15 cellular contexts compared by ENCODE assay signal in genomic region chr16:72284042-72284789, GRCh38.
"Had no signal": no experiment of that assay in that cellular context is flagged by ENCODE, and none has a peak within 500 bp of the region (broad histone marks: within the 10 kb centered on the region; RNA-seq: fewer than 3 reads in every experiment).

No MANE protein-coding gene starts in this region.

- H3K9me3 ChIP-seq: body of pancreas, esophagus muscularis mucosa, prostate gland, right lobe of liver had no signal

- DNase-seq: activated CD4-positive, alpha-beta T cell treated with anti-CD3 and anti-CD28 coated beads, Interleukin-2, amount 10 ng/mL, durations not matched to agents 7 days and 5 days; activated CD4-positive, CD25-positive, alpha-beta regulatory T cell; activated naive CD4-positive, alpha-beta T cell treated with anti-CD3 and anti-CD28 coated beads, Interleukin-2, amount 50 U/mL, for 16 hours; amniotic stem cell; body of pancreas; cerebellar nuclear complex; foreskin fibroblast; immature natural killer cell; left colon; right lobe of liver; stimulated activated CD4-positive, alpha-beta T cell treated with anti-CD3 and anti-CD28 coated beads, Interleukin-2, amount 100 ng/mL, for 24 hours; stimulated activated naive CD4-positive, alpha-beta T cell had no signal

- H3K27me3 ChIP-seq: body of pancreas, esophagus muscularis mucosa, right lobe of liver had no signal

- H3K4me1 ChIP-seq: body of pancreas, esophagus muscularis mucosa, prostate gland, right lobe of liver had no signal

- ATAC-seq: body of pancreas; left colon; natural killer cell treated with Interleukin-12 subunit alpha and Interleukin-12 subunit beta and Interleukin-15 and Interleukin-18, amount 100 ng/mL, for 72 hours; right lobe of liver had no signal

- H3K27ac ChIP-seq: body of pancreas, esophagus muscularis mucosa, prostate gland, right lobe of liver had no signal

- H3K4me3 ChIP-seq: body of pancreas, esophagus muscularis mucosa, prostate gland, right lobe of liver had no signal

- H3K36me3 ChIP-seq: esophagus muscularis mucosa, prostate gland, right lobe of liver had no signal
